ENCODE assay signal across 1 cellular context in genomic region chr17:63827801-63828221, GRCh38.
TF ChIP-seq lines count a peak whose summit lies in the region.

No MANE protein-coding gene starts in this region.

TF ChIP-seq in liver, 16 proteins besides CTCF, POLR2A, EP300 and RAD21 (continued from another document):
- no peak for TF ChIP-seq RXRA (IDR thresholded peaks at IDR 0.05)
- no peak for TF ChIP-seq FOXA2 (IDR thresholded peaks at IDR 0.05)
- no peak for TF ChIP-seq ZBTB33 (IDR thresholded peaks at IDR 0.05)
TF ChIP-seq in liver: peak in this region for 0.
